Comparison of ENCODE assay signal across 21 cellular contexts in genomic region chr10:37816290-37816689, GRCh38. TPM values are rescaled to one million over a fixed set of nuclear protein-coding genes. Genes with fewer than 3 reads are reported as not detected.
A peak's percentile ranks its signal among the peaks of the same experiment; 100 is the strongest.
DNase-seq lines count a peak whose midpoint lies in the region; ATAC-seq, FAIRE-seq and TF ChIP-seq lines count a peak whose summit lies in the region.
"Had no signal": no experiment of that assay in that cellular context is flagged by ENCODE, and none has a peak within 500 bp of the region (broad histone marks: within the 10 kb centered on the region; RNA-seq: fewer than 3 reads in every experiment).

No MANE protein-coding gene starts in this region.

- peak; percentile 34 for ATAC-seq in left ventricle myocardium superior
- ATAC-seq in stimulated activated effector memory CD8-positive, alpha-beta T cell treated with anti-CD3 and anti-CD28 coated beads, Interleukin-12 subunit alpha, Interleukin-12 subunit beta, amount 100 ng/mL, for 72 hours, result no peak
- ATAC-seq: GM23338 had no signal

- H3K9me3 Mint-ChIP-seq in stimulated activated effector memory CD8-positive, alpha-beta T cell treated with anti-CD3 and anti-CD28 coated beads, Interleukin-12 subunit alpha, Interleukin-12 subunit beta, amount 100 ng/mL, for 72 hours, result peaks cover 36% of the 10 kb centered on the region

- no peaks in the 10 kb centered on the region for H3K36me3 Mint-ChIP-seq in stimulated activated effector memory CD8-positive, alpha-beta T cell treated with anti-CD3 and anti-CD28 coated beads, Interleukin-12 subunit alpha, Interleukin-12 subunit beta, amount 100 ng/mL, for 72 hours

- intact Hi-C loops in left ventricle myocardium superior (cut with micrococcal nuclease), result no loop called here

- H3K36me3 ChIP-seq in right atrium auricular region, result no peaks in the 10 kb centered on the region
- no peaks in the 10 kb centered on the region for H3K36me3 ChIP-seq in bronchial epithelial cell (ENCODE audit: control insufficient read depth, insufficient read depth, low read length)

- no peak overlapping the region for H3K27ac ChIP-seq in right atrium auricular region
- no peak overlapping the region for H3K27ac ChIP-seq in coronary artery
- H3K27ac ChIP-seq: HL-60 had no signal

- no peaks in the 10 kb centered on the region for H3K4me1 Mint-ChIP-seq in stimulated activated effector memory CD8-positive, alpha-beta T cell treated with anti-CD3 and anti-CD28 coated beads, Interleukin-12 subunit alpha, Interleukin-12 subunit beta, amount 100 ng/mL, for 72 hours
- H3K4me1 Mint-ChIP-seq: CD4-positive, CD25-positive, alpha-beta regulatory T cell; CD8-positive, alpha-beta memory T cell; GM23338 had no signal

- H3K27ac Mint-ChIP-seq in stimulated activated effector memory CD8-positive, alpha-beta T cell treated with anti-CD3 and anti-CD28 coated beads, Interleukin-12 subunit alpha, Interleukin-12 subunit beta, amount 100 ng/mL, for 72 hours, result no peak overlapping the region
- H3K27ac Mint-ChIP-seq: CD4-positive, CD25-positive, alpha-beta regulatory T cell; CD8-positive, alpha-beta memory T cell; GM23338 had no signal

- DNase-seq in left ventricle myocardium superior (no peak), right atrium auricular region (ENCODE audit: low spot score) (no peak), HT1080 (ENCODE audit: low read depth) (peak; percentile 4), bronchial epithelial cell (ENCODE audit: low read depth) (no peak), coronary artery (ENCODE audit: low spot score) (no peak), NCI-H774 (lab: John Stamatoyannopoulos, UW) (no peak)
- DNase-seq in stimulated activated effector memory CD8-positive, alpha-beta T cell treated with anti-CD3 and anti-CD28 coated beads, Interleukin-12 subunit alpha, Interleukin-12 subunit beta, amount 100 ng/mL, for 72 hours (ENCODE audit: low spot score in 2 of 2), result no peak
- DNase-seq: 8988T; C1 segment of cervical spinal cord; CD4-positive, CD25-positive, alpha-beta regulatory T cell; CD8-positive, alpha-beta memory T cell; COR-L47; GDM1; HCEC 1CT; IMR-90 had no signal

- H3K4me3 ChIP-seq in right atrium auricular region (no peak overlapping the region), bronchial epithelial cell (ENCODE audit: low read depth, low read length) (no peak overlapping the region), coronary artery (no peak overlapping the region)
- H3K4me3 ChIP-seq: GM23338 had no signal

- H3K4me1 ChIP-seq in right atrium auricular region, result no peaks in the 10 kb centered on the region

- no peak overlapping the region for H3K4me3 Mint-ChIP-seq in stimulated activated effector memory CD8-positive, alpha-beta T cell treated with anti-CD3 and anti-CD28 coated beads, Interleukin-12 subunit alpha, Interleukin-12 subunit beta, amount 100 ng/mL, for 72 hours
- H3K4me3 Mint-ChIP-seq: CD4-positive, CD25-positive, alpha-beta regulatory T cell; CD8-positive, alpha-beta memory T cell; GM23338 had no signal

- TF ChIP-seq CTCF in right atrium auricular region (IDR thresholded peaks at IDR 0.05) (no peak), bronchial epithelial cell (IDR thresholded peaks at IDR 0.05; ENCODE audit: insufficient read depth, low read length, severe bottlenecking) (no peak), coronary artery (IDR thresholded peaks at IDR 0.05) (no peak)

- H3K9me3 ChIP-seq in right atrium auricular region, result peaks cover 0 to 28% of the 10 kb centered on the region in 2 donors

- peak; percentile 23 for FAIRE-seq in bronchial epithelial cell (lab: Jason Lieb, UNC)
- FAIRE-seq: GM12892, GM18507, H54, HTR-8/SVneo had no signal

- H3K27me3 ChIP-seq in right atrium auricular region (no peaks in the 10 kb centered on the region), bronchial epithelial cell (ENCODE audit: control insufficient read depth, insufficient read depth, low read length) (no peaks in the 10 kb centered on the region)

RNA-seq across cellular contexts. Expression of gene ZNF248, which starts 41.1 kb away (rescaled TPM):
- total RNA-seq in left ventricle myocardium superior, result 12.9 TPM
- total RNA-seq in right atrium auricular region, result 1 to 10 TPM; 7.5 to 9.2 TPM
- total RNA-seq in HT1080 (2014; rRNA removed; shearing (Covaris generic)), result 2.1 and 5.5 TPM in 2 replicates
- polyA plus RNA-seq in HT1080 (2015; cell fraction: cytosol; rRNA removed), result 4.2 and 4.4 TPM in 2 replicates
- polyA plus RNA-seq in HT1080 (2015; cell fraction: nucleus; rRNA removed), result 17.9 and 19.7 TPM in 2 replicates
- 6.1 and 8.1 TPM in 2 replicates for total RNA-seq in bronchial epithelial cell
